In genomic region chr1:28506907-28507246, GRCh38 we compare ENCODE assay signal across 8 cellular contexts. TPM values are rescaled to one million over a fixed set of nuclear protein-coding genes. Genes with fewer than 3 reads are reported as not detected.
A peak's percentile ranks its signal among the peaks of the same experiment; 100 is the strongest.
DNase-seq lines count a peak whose midpoint lies in the region; ATAC-seq, FAIRE-seq and TF ChIP-seq lines count a peak whose summit lies in the region.

No MANE protein-coding gene starts in this region.

- ATAC-seq in A549, result no peak
- no peak for ATAC-seq in GM18867 (IDR thresholded peaks at IDR 0.05; ENCODE audit: unreplicated experiment)

- TF ChIP-seq POLR2A in A549 (IDR thresholded peaks at IDR 0.05; ENCODE audit: low read length), result no peak

- POLR2A ChIA-PET in A549 (lab: Yijun Ruan, JAX), result interaction anchor here (0.5 to 2.1 kb wide), 6 partner anchors 81 to 258 kb away, joined by 3 to 9 read pairs (median 5); partner anchors contain the start of gene PHACTR4

- H3K4me2 ChIP-seq in A549 (peak overlapping the region; percentile 97), mammary epithelial cell (ENCODE audit: insufficient read depth, low read depth, low read length) (peak overlapping the region; percentile 94)

- CTCF ChIA-PET in A549 (lab: Yijun Ruan, JAX), result no interaction called here
- CTCF ChIA-PET in mammary epithelial cell (lab: Charles Lee; ENCODE audit: low non-redundant PET), result no interaction called here

- H3K79me2 ChIP-seq in mammary epithelial cell (ENCODE audit: insufficient read depth, low read length), result peaks cover 44% of the 10 kb centered on the region

- dilution Hi-C loops in mammary epithelial cell (cut with HindIII; ENCODE audit: low sequenced_read_pairs), result no loop called here

- under 1% methylated on average over 14 of the region's 14 CpGs for WGBS in A549 (ENCODE audit: missing lambda C conversion rate)
- under 1% methylated on average over 14 of the region's 14 CpGs for WGBS in mammary epithelial cell (ENCODE audit: low coverage, missing lambda C conversion rate)

- TF ChIP-seq EP300 in A549 (IDR thresholded peaks at IDR 0.05), result no peak

- peak overlapping the region; percentile 94 to 99 for H3K27ac ChIP-seq in A549
- peak overlapping the region; percentile 96 for H3K27ac ChIP-seq in HUES6 (ENCODE audit: low read depth, low read length)
- peak overlapping the region; percentile 96 for H3K27ac ChIP-seq in mammary epithelial cell (ENCODE audit: insufficient read depth, low read depth, low read length)
- H3K27ac ChIP-seq in muscle layer of duodenum (ENCODE audit: low read length), result peak overlapping the region; percentile 76
- no peak overlapping the region for H3K27ac ChIP-seq in caudate nucleus (ENCODE audit: low read depth, low read length)

- no peaks in the 10 kb centered on the region for H3K9me3 ChIP-seq in A549
- no peaks in the 10 kb centered on the region for H3K9me3 ChIP-seq in HUES6 (ENCODE audit: control insufficient read depth, insufficient read depth, low read depth, low read length)
- H3K9me3 ChIP-seq in mammary epithelial cell (replicated peaks; ENCODE audit: insufficient read depth, low read length), result no peaks in the 10 kb centered on the region
- no peaks in the 10 kb centered on the region for H3K9me3 ChIP-seq in muscle layer of duodenum (ENCODE audit: control insufficient read depth in 1 of 2, low read length in 2 of 2)

- TF ChIP-seq CTCF in A549 (IDR thresholded peaks at IDR 0.05), result no peak
- no peak for TF ChIP-seq CTCF in mammary epithelial cell (conservative IDR thresholded peaks at IDR 0.05 in 1 of 2, IDR thresholded peaks at IDR 0.05 in 1 of 2; ENCODE audit: extremely low read depth in 1 of 2, insufficient read depth in 1 of 2, low read depth in 1 of 2, low read length in 2 of 2)

- H3K4me1 ChIP-seq in A549 (peaks cover 28% of the 10 kb centered on the region), HUES6 (ENCODE audit: control insufficient read depth, insufficient read depth, low read length) (peaks cover 19% of the 10 kb centered on the region), mammary epithelial cell (ENCODE audit: insufficient read depth, low read length) (peaks cover 21% of the 10 kb centered on the region), muscle layer of duodenum (ENCODE audit: control insufficient read depth in 1 of 2, insufficient read depth in 2 of 2, low read length in 2 of 2) (peaks cover 25 to 38% of the 10 kb centered on the region in 2 donors)

- DNase-seq in A549 (ENCODE audit: low read depth in 1 of 2, low spot score in 1 of 2), result no peak
- no peak for DNase-seq in mammary epithelial cell
- no peak for DNase-seq in caudate nucleus (lab: John Stamatoyannopoulos, UW)
- DNase-seq in COR-L47 (lab: John Stamatoyannopoulos, UW), result no peak
- no peak for DNase-seq in DMS53 treated with DMSO at 0.1 percent for 48 hours (lab: John Stamatoyannopoulos, UW; ENCODE audit: unreplicated experiment)

- H3K4me3 ChIP-seq in A549 (peak overlapping the region; percentile 99), HUES6 (ENCODE audit: low read depth, low read length) (peak overlapping the region; percentile 82), mammary epithelial cell (replicated peaks in 1 of 3; ENCODE audit: insufficient read depth in 1 of 3, low read depth in 2 of 3, low read length in 3 of 3) (peak overlapping the region; percentile 79 to 100 (median 99)), muscle layer of duodenum (ENCODE audit: low read depth in 1 of 2, low read length in 2 of 2) (peak overlapping the region; percentile 88 to 90)

- H3K27me3 ChIP-seq in HUES6 (ENCODE audit: control insufficient read depth, insufficient read depth, low read length) (no peaks in the 10 kb centered on the region), mammary epithelial cell (ENCODE audit: insufficient read depth, low read length) (no peaks in the 10 kb centered on the region), muscle layer of duodenum (ENCODE audit: low read depth, low read length) (no peaks in the 10 kb centered on the region)

- H3K36me3 ChIP-seq in HUES6 (ENCODE audit: control insufficient read depth, insufficient read depth, low read length) (peaks cover 53% of the 10 kb centered on the region), mammary epithelial cell (ENCODE audit: insufficient read depth, low read length) (peaks cover 38% of the 10 kb centered on the region), muscle layer of duodenum (ENCODE audit: control insufficient read depth in 1 of 2, insufficient read depth in 2 of 2, low read length in 2 of 2) (peaks cover 37% of the 10 kb centered on the region in 2 donors)

- no peaks in the 10 kb centered on the region for H4K20me1 ChIP-seq in mammary epithelial cell (ENCODE audit: insufficient read depth, low read length)

- no peak for TF ChIP-seq RAD21 in A549 (conservative IDR thresholded peaks at IDR 0.05 in 1 of 2, IDR thresholded peaks at IDR 0.05 in 1 of 2)

- H2AFZ ChIP-seq in mammary epithelial cell (ENCODE audit: low read depth, low read length), result no peak overlapping the region

- BruUV-seq in mammary epithelial cell (replicated peaks; lab: Mats Ljungman, UMichigan), result no TSS peak

- peak overlapping the region; percentile 99 for H3K9ac ChIP-seq in HUES6 (ENCODE audit: low read length)
- peak overlapping the region; percentile 100 for H3K9ac ChIP-seq in mammary epithelial cell (ENCODE audit: insufficient read depth, low read length)

- intact Hi-C loops in mammary epithelial cell (cut with micrococcal nuclease), result loop anchor here (5.0 kb wide), 1 partner anchor 260 kb away; no protein-coding TSS in a partner anchor

- no peak for FAIRE-seq in A549 (lab: Jason Lieb, UNC)

- in situ Hi-C loops in mammary epithelial cell (cut with MboI; ENCODE audit: low sequenced_read_pairs in 2 of 2), result loop anchor here in 1 of 2 donors (10.0 kb wide), 1 partner anchor 262 kb away; no protein-coding TSS in a partner anchor

TF ChIP-seq in A549, 52 proteins besides CTCF, POLR2A, EP300 and RAD21:
- TF ChIP-seq FOSL2 (IDR thresholded peaks at IDR 0.05) (no peak), FOSL2 (CRISPR knock-in tag; IDR thresholded peaks at IDR 0.05) (no peak), HDAC2 (IDR thresholded peaks at IDR 0.05) (no peak), ATOH8 (CRISPR knock-in tag; IDR thresholded peaks at IDR 0.05; ENCODE audit: low read depth) (no peak), MYC (IDR thresholded peaks at IDR 0.05; ENCODE audit: borderline replicate concordance, low read length) (peak; percentile 25; the same call in 1 of the 2 replicates), BHLHE40 (IDR thresholded peaks at IDR 0.05; ENCODE audit: low read depth, low read length) (no peak), CBX2 (IDR thresholded peaks at IDR 0.05; ENCODE audit: borderline replicate concordance, low read depth) (no peak), JUN (IDR thresholded peaks at IDR 0.05) (peak; percentile 13 to 41; a peak in 3 of 5 replicates), MAX (IDR thresholded peaks at IDR 0.05) (peak; percentile 69; the same call in 1 of the 2 replicates), ZC3H11A (IDR thresholded peaks at IDR 0.05) (no peak), HEYL (CRISPR knock-in tag; IDR thresholded peaks at IDR 0.05) (no peak), HOXA7 (CRISPR knock-in tag; IDR thresholded peaks at IDR 0.05) (no peak), PBX3 (IDR thresholded peaks at IDR 0.05) (no peak)

RNA-seq across cellular contexts. Expression of gene RCC1, which starts 1.0 kb away (rescaled TPM):
- 42.1 and 52.1 TPM in 2 replicates for polyA plus RNA-seq in A549 (2011; rRNA removed)
- polyA plus RNA-seq in A549 (2012; cell fraction: cytosol; rRNA removed), result 81.3 and 85.4 TPM in 2 replicates
- 94.2 and 97.0 TPM in 2 replicates for polyA plus RNA-seq in A549 (2012; cell fraction: nucleus; rRNA removed)
- polyA plus RNA-seq in A549 (2017; fragmentation: RNase III; extraction: RNeasy Plus Mini Kit Qiagen cat#74134 plus additional on column Dnase treatment), result 69.6 to 75.5 TPM (median 70.3 TPM) in 3 replicates
- 48.4 and 61.0 TPM in 2 replicates for polyA minus RNA-seq in A549 (2011; rRNA and poly(A)+ RNA removed)
- total RNA-seq in mammary epithelial cell, result 10 to 100 TPM; 21.2 to 46.0 TPM
- 52.3 TPM for polyA plus RNA-seq in mammary epithelial cell
- polyA minus RNA-seq in mammary epithelial cell, result 54.2 TPM

RNA-seq across cellular contexts. Expression of gene TRNAU1AP, which starts 46.0 kb away (rescaled TPM):
- polyA plus RNA-seq in A549 (2011; rRNA removed), result 23.8 and 25.5 TPM in 2 replicates
- 15.7 and 17.0 TPM in 2 replicates for polyA plus RNA-seq in A549 (2012; cell fraction: cytosol; rRNA removed)
- 13.5 and 19.2 TPM in 2 replicates for polyA plus RNA-seq in A549 (2012; cell fraction: nucleus; rRNA removed)
- polyA plus RNA-seq in A549 (2017; fragmentation: RNase III; extraction: RNeasy Plus Mini Kit Qiagen cat#74134 plus additional on column Dnase treatment), result 14.5 to 14.9 TPM (median 14.5 TPM) in 3 replicates
- 7.1 and 10.8 TPM in 2 replicates for polyA minus RNA-seq in A549 (2011; rRNA and poly(A)+ RNA removed)
- total RNA-seq in mammary epithelial cell, result 10 to 100 TPM; 21.3 to 36.9 TPM
- polyA plus RNA-seq in mammary epithelial cell, result 34.1 TPM
- 50.4 TPM for polyA minus RNA-seq in mammary epithelial cell
